ENCODE assay signal across 14 cellular contexts in the genomic region with DNA sequence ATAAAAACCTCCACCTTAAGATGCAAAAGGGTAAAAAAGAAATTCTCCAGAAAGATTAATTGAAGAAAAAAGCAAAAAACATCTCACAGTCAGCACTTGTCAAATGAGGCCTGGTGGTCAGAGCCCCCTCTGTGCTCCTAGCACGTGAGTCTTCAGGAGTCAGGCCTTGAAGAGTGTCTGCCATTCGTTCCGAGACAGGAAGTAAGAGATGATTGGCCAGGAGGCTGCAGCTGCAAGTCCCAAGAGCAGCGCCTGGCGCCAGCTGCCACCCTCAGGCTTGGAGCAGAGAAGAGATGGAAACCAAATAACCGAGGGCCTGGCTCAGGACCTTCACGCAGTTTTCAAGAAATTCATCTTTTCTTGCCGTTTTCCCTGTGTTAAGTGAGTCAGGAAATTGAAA.
A peak's percentile ranks its signal among the peaks of the same experiment; 100 is the strongest.
DNase-seq lines count a peak whose midpoint lies in the region; ATAC-seq, FAIRE-seq and TF ChIP-seq lines count a peak whose summit lies in the region.
"Had no signal": no experiment of that assay in that cellular context is flagged by ENCODE, and none has a peak within 500 bp of the region (broad histone marks: within the 10 kb centered on the region; RNA-seq: fewer than 3 reads in every experiment).

No MANE protein-coding gene starts in this region.

- TF ChIP-seq CTCF in H1 (IDR thresholded peaks at IDR 0.05; ENCODE audit: control extremely low read depth in 1 of 3, insufficient read depth in 1 of 3, low read depth in 1 of 3, low read length in 3 of 3) (no peak), PC-3 (conservative IDR thresholded peaks at IDR 0.05; ENCODE audit: low read depth, low read length) (no peak)

- POLR2A ChIA-PET in H1 (lab: Charles Lee; ENCODE audit: partially characterized antibody): no interaction called here
- POLR2A ChIA-PET in PC-3 (lab: Charles Lee; ENCODE audit: unreplicated experiment): no interaction called here

- no peak overlapping the region for H2AK5ac ChIP-seq in H1 (ENCODE audit: low read depth, low read length)

- no peak for TF ChIP-seq POLR2A in H1 (IDR thresholded peaks at IDR 0.05; ENCODE audit: control extremely low read depth in 1 of 2, low read depth in 2 of 2, low read length in 2 of 2)

- no peaks in the 10 kb centered on the region for H3K9me2 ChIP-seq in PC-3 (replicated peaks; ENCODE audit: low read length)

- no peak overlapping the region for H2BK120ac ChIP-seq in H1 (replicated peaks; ENCODE audit: low read depth, low read length)

- no peaks in the 10 kb centered on the region for H3K79me2 ChIP-seq in H1 (ENCODE audit: control insufficient read depth in 1 of 2, insufficient read depth in 2 of 2, low read length in 2 of 2)
- H3K79me2 ChIP-seq in PC-3 (ENCODE audit: low read length): no peaks in the 10 kb centered on the region

- CTCF ChIA-PET in H1 (lab: Charles Lee; ENCODE audit: partially characterized antibody): interaction anchor here (0.9 to 2.0 kb wide), 4 partner anchors 16 to 145 kb away, joined by 3 to 4 read pairs (median 3); no protein-coding TSS in a partner anchor
- CTCF ChIA-PET in PC-3 (lab: Charles Lee): no interaction called here

- no peak overlapping the region for H4K91ac ChIP-seq in H1 (replicated peaks; ENCODE audit: insufficient read length, low read length)

- H3K27me3 ChIP-seq in H1 (replicated peaks in 1 of 4; ENCODE audit: control insufficient read depth in 3 of 4, extremely low read depth in 1 of 4, insufficient read depth in 3 of 4, low read length in 3 of 4) (no peaks in the 10 kb centered on the region), PC-3 (ENCODE audit: low read length) (no peaks in the 10 kb centered on the region)

- H3K23ac ChIP-seq in H1 (ENCODE audit: insufficient read length): no peak overlapping the region

- peak; percentile 39 for DNase-seq in DMS53 treated with DMSO at 0.1 percent for 48 hours (lab: John Stamatoyannopoulos, UW; ENCODE audit: unreplicated experiment)
- peak; percentile 36 for DNase-seq in NCI-H2196 (lab: John Stamatoyannopoulos, UW; ENCODE audit: unreplicated experiment)
- DNase-seq in H1 (ENCODE audit: low read depth in 1 of 2, low spot score in 2 of 2): peak in 1 of 2 experiments; percentile 10
- DNase-seq in myocyte (ENCODE audit: low read depth): peak; percentile 38
- DNase-seq in PC-3: no peak
- DNase-seq in middle frontal gyrus (ENCODE audit: extremely low spot score, low spot score): no peak
- DNase-seq in NCI-H2029 (lab: John Stamatoyannopoulos, UW): no peak
- DNase-seq: activated CD8-positive, alpha-beta T cell treated with anti-CD3 and anti-CD28 coated beads, Interleukin-2, amount 10 ng/mL, durations not matched to agents 7 days and 5 days; NCI-H1105 treated with DMSO at 0.1 percent for 48 hours; OCI-M1; T-helper 2 cell had no signal

- no peak overlapping the region for H2AFZ ChIP-seq in H1 (ENCODE audit: low read length)
- no peak overlapping the region for H2AFZ ChIP-seq in PC-3 (ENCODE audit: low read length)

- no peak overlapping the region for H3K14ac ChIP-seq in H1 (ENCODE audit: insufficient read length)

- H4K5ac ChIP-seq in H1 (ENCODE audit: insufficient read length, low read depth, low read length): no peak overlapping the region

- H3K9me3 ChIP-seq in H1 (ENCODE audit: insufficient read depth in 2 of 2, low read depth in 1 of 2, low read length in 1 of 2) (no peaks in the 10 kb centered on the region), PC-3 (ENCODE audit: low read length) (no peaks in the 10 kb centered on the region)
- H3K9me3 ChIP-seq: thoracic aorta had no signal

- H4K8ac ChIP-seq in H1 (ENCODE audit: extremely low read depth, insufficient read depth, low read length): no peak overlapping the region

- no peak overlapping the region for H3K18ac ChIP-seq in H1 (ENCODE audit: extremely low read depth, low read length)

- H3K9ac ChIP-seq in H1 (replicated peaks in 1 of 4; ENCODE audit: extremely low read depth in 1 of 4, low read depth in 3 of 4, low read length in 3 of 4) (no peak overlapping the region), PC-3 (ENCODE audit: low read length) (no peak overlapping the region)

- no peaks in the 10 kb centered on the region for H3K79me1 ChIP-seq in H1 (ENCODE audit: low read depth, low read length)

- H3K56ac ChIP-seq in H1 (replicated peaks; ENCODE audit: insufficient read length, low read depth, low read length): no peak overlapping the region

- no peaks in the 10 kb centered on the region for H3F3A ChIP-seq in PC-3 (ENCODE audit: low read length, unreplicated experiment)

- ATAC-seq in PC-3: no peak
- ATAC-seq: activated CD8-positive, alpha-beta T cell treated with anti-CD3 and anti-CD28 coated beads, Interleukin-2, amount 10 ng/mL, durations not matched to agents 7 days and 5 days had no signal

- H3K23me2 ChIP-seq in H1 (ENCODE audit: low read depth, low read length): no peaks in the 10 kb centered on the region

- H2BK15ac ChIP-seq in H1 (ENCODE audit: low read length): no peak overlapping the region

- H3K27ac ChIP-seq in H1 (ENCODE audit: low read depth, low read length) (no peak overlapping the region), PC-3 (ENCODE audit: low read length) (no peak overlapping the region)
- H3K27ac ChIP-seq: thoracic aorta had no signal

- no peak overlapping the region for H3K4me3 ChIP-seq in H1 (ENCODE audit: extremely low read depth in 1 of 4, insufficient read depth in 2 of 4, low read depth in 3 of 4, low read length in 4 of 4)
- H3K4me3 ChIP-seq in PC-3 (ENCODE audit: low read length): no peak overlapping the region
- H3K4me3 ChIP-seq: lung, thoracic aorta had no signal

- no peak for TF ChIP-seq EP300 in H1 (IDR thresholded peaks at IDR 0.05; ENCODE audit: borderline replicate concordance in 1 of 2, low read depth in 2 of 2, low read length in 2 of 2)

- BruUV-seq in PC-3 (replicated peaks; lab: Mats Ljungman, UMichigan): no TSS peak

- no peak overlapping the region for H2BK12ac ChIP-seq in H1 (ENCODE audit: low read depth, low read length)

- no peak overlapping the region for H3K4ac ChIP-seq in H1 (replicated peaks; ENCODE audit: insufficient read length, low read depth, low read length)

- no peak overlapping the region for H2BK20ac ChIP-seq in H1 (ENCODE audit: low read length)

- no peaks in the 10 kb centered on the region for H4K20me1 ChIP-seq in H1 (replicated peaks in 1 of 2; ENCODE audit: control insufficient read depth in 1 of 2, insufficient read depth in 2 of 2, low read length in 2 of 2)
- no peaks in the 10 kb centered on the region for H4K20me1 ChIP-seq in PC-3 (ENCODE audit: low read length)

- H3K4me2 ChIP-seq in H1 (ENCODE audit: insufficient read depth in 1 of 2, low read depth in 2 of 2, low read length in 2 of 2) (no peak overlapping the region; a peak in 1 of 4 replicates), PC-3 (ENCODE audit: low read length) (no peak overlapping the region)

- WGBS in H1 (ENCODE audit: extremely low coverage in 1 of 2, insufficient coverage in 1 of 2, insufficient read length in 1 of 2, insufficient replicate concordance in 2 of 2, low coverage in 1 of 2, low lambda C conversion rate in 2 of 2, missing lambda C conversion rate in 1 of 2), 2 experiments: 79% methylated on average over 8 of the region's 8 CpGs; no CpG with 5 or more reads in 1 of the 2 experiments

- TF ChIP-seq RAD21 in H1 (IDR thresholded peaks at IDR 0.05 in 1 of 2, conservative IDR thresholded peaks at IDR 0.05 in 1 of 2; ENCODE audit: low read depth in 2 of 2, low read length in 2 of 2): peak; percentile 26 to 39; a peak in 3 of 4 replicates

- FAIRE-seq in H1 (lab: Jason Lieb, UNC): no peak
- FAIRE-seq: H54 had no signal

- intact Hi-C loops in PC-3 (cut with micrococcal nuclease): no loop called here

- no peak overlapping the region for H2BK5ac ChIP-seq in H1 (ENCODE audit: low read depth, low read length)

- H3K4me1 ChIP-seq in H1 (replicated peaks in 1 of 4; ENCODE audit: control insufficient read depth in 3 of 4, insufficient read depth in 4 of 4, low read length in 3 of 4): peaks cover 0 to 6% (median 3%) of the 10 kb centered on the region in 4 experiments; a peak in 4 of 7 replicates
- peaks cover 5% of the 10 kb centered on the region; the same call in 1 of the 2 replicates for H3K4me1 ChIP-seq in PC-3 (ENCODE audit: insufficient read depth, low read length)

- H3K36me3 ChIP-seq in H1 (ENCODE audit: control insufficient read depth in 2 of 4, insufficient read depth in 4 of 4, low read length in 3 of 4) (no peaks in the 10 kb centered on the region; a peak in 1 of 8 replicates), PC-3 (ENCODE audit: low read depth, low read length) (no peaks in the 10 kb centered on the region)

TF ChIP-seq in H1, 55 proteins besides CTCF, POLR2A, EP300 and RAD21:
- TF ChIP-seq TBP (IDR thresholded peaks at IDR 0.05; ENCODE audit: low read depth, low read length): no peak
- TF ChIP-seq TEAD4 (IDR thresholded peaks at IDR 0.05; ENCODE audit: low read depth, low read length): no peak
- TF ChIP-seq SP1 (IDR thresholded peaks at IDR 0.05; ENCODE audit: low read depth, low read length): no peak
- TF ChIP-seq RXRA (IDR thresholded peaks at IDR 0.05; ENCODE audit: insufficient read depth, low read depth, low read length): no peak
- TF ChIP-seq, protein P1, sequence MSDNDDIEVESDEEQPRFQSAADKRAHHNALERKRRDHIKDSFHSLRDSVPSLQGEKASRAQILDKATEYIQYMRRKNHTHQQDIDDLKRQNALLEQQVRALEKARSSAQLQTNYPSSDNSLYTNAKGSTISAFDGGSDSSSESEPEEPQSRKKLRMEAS (IDR thresholded peaks at IDR 0.05): peak; percentile 71
- TF ChIP-seq, protein P2, sequence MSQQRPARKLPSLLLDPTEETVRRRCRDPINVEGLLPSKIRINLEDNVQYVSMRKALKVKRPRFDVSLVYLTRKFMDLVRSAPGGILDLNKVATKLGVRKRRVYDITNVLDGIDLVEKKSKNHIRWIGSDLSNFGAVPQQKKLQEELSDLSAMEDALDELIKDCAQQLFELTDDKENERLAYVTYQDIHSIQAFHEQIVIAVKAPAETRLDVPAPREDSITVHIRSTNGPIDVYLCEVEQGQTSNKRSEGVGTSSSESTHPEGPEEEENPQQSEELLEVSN (IDR thresholded peaks at IDR 0.05): peak; percentile 54

Comparison
In these comparisons a context has a peak if more than half of its experiments do, and no peak if none do; other contexts are left out.
1. DNase-seq: peak in DMS53 treated with DMSO at 0.1 percent for 48 hours (single experiment), NCI-H2196 (single experiment) and myocyte (single experiment); none in PC-3 (single experiment), middle frontal gyrus (single experiment) and NCI-H2029 (single experiment).